In genomic region chr6:116389357-116389756, GRCh38 we compare ENCODE assay signal across 22 cellular contexts. TPM values are rescaled to one million over a fixed set of nuclear protein-coding genes. Genes with fewer than 3 reads are reported as not detected.
DNase-seq lines count a peak whose midpoint lies in the region; ATAC-seq and TF ChIP-seq lines count a peak whose summit lies in the region.
"Had no signal": no experiment of that assay in that cellular context is flagged by ENCODE, and none has a peak within 500 bp of the region (broad histone marks: within the 10 kb centered on the region; RNA-seq: fewer than 3 reads in every experiment).

No MANE protein-coding gene starts in this region.

- H4K20me1 ChIP-seq in PC-9 (ENCODE audit: insufficient read depth) = no peaks in the 10 kb centered on the region

- H3K27ac ChIP-seq in PC-9 = no peak overlapping the region
- H3K27ac ChIP-seq: brain microvascular endothelial cell, SJCRH30 had no signal

- no peaks in the 10 kb centered on the region for H3K27me3 ChIP-seq in PC-9 (ENCODE audit: insufficient read depth, low read depth)
- H3K27me3 ChIP-seq: brain microvascular endothelial cell, SJCRH30 had no signal

- no peaks in the 10 kb centered on the region for H3K9me3 ChIP-seq in T-helper 17 cell (ENCODE audit: control insufficient read depth, low read length, poor library complexity, severe bottlenecking)
- peaks cover 3% of the 10 kb centered on the region; the same call in 1 of the 2 replicates for H3K9me3 ChIP-seq in PC-9 (ENCODE audit: insufficient read depth, low read depth)
- H3K9me3 ChIP-seq: SJCRH30 had no signal

- peaks cover 37% of the 10 kb centered on the region for H3K4me1 ChIP-seq in PC-9 (replicated peaks; ENCODE audit: insufficient read depth)

- no TSS peak for BruUV-seq in PC-9 (replicated peaks; lab: Mats Ljungman, UMichigan)

- DNase-seq in natural killer cell treated with Interleukin-12 subunit alpha and Interleukin-12 subunit beta and Interleukin-15 and Interleukin-18, amount 100 ng/mL, for 72 hours (ENCODE audit: low spot score) = no peak
- DNase-seq in natural killer cell (no peak), T-helper 17 cell (no peak), hepatic stellate cell (ENCODE audit: low spot score) (peak; percentile 10), PC-9 (no peak), NCI-H446 (lab: John Stamatoyannopoulos, UW) (no peak), iPS-NIHi7 (ENCODE audit: extremely low spot score) (no peak), NCI-H748 treated with DMSO at 0.1 percent for 48 hours (lab: John Stamatoyannopoulos, UW) (no peak)
- DNase-seq: activated CD4-positive, CD25-positive, alpha-beta regulatory T cell treated with anti-CD3 and anti-CD28 coated beads, Interleukin-2, amount 50 U/mL, for 72 hours; brain microvascular endothelial cell; CD4-positive, CD25-positive, alpha-beta regulatory T cell; foreskin fibroblast; hypothalamus; Karpas-422; mesendoderm; NCI-H1092; NCI-H526; T-helper 2 cell had no signal

- H3K9me2 ChIP-seq in PC-9 (ENCODE audit: insufficient read depth) = no peaks in the 10 kb centered on the region

- no peak overlapping the region for H3K4me3 ChIP-seq in PC-9
- H3K4me3 ChIP-seq: SJCRH30 had no signal

- TF ChIP-seq CTCF in natural killer cell (IDR thresholded peaks at IDR 0.05) = no peak
- no peak for TF ChIP-seq CTCF in PC-9 (conservative IDR thresholded peaks at IDR 0.05)

- H3K79me2 ChIP-seq in PC-9 (ENCODE audit: low read depth) = peaks cover 13% of the 10 kb centered on the region; the same call in 1 of the 2 replicates

- H3K4me3 Mint-ChIP-seq in natural killer cell treated with Interleukin-12 subunit alpha and Interleukin-12 subunit beta and Interleukin-15 and Interleukin-18, amount 100 ng/mL, for 72 hours = peak overlapping the region; percentile 13
- no peak overlapping the region for H3K4me3 Mint-ChIP-seq in natural killer cell
- H3K4me3 Mint-ChIP-seq in T-helper 17 cell = no peak overlapping the region
- H3K4me3 Mint-ChIP-seq: nephron had no signal

- no peak for ATAC-seq in natural killer cell treated with Interleukin-12 subunit alpha and Interleukin-12 subunit beta and Interleukin-15 and Interleukin-18, amount 100 ng/mL, for 72 hours
- ATAC-seq in natural killer cell = no peak
- ATAC-seq in T-helper 17 cell = no peak
- ATAC-seq: activated naive CD4-positive, alpha-beta T cell treated with anti-CD3 and anti-CD28 coated beads, Interleukin-2, amount 50 U/mL, for 72 hours had no signal

- H3K27me3 Mint-ChIP-seq in natural killer cell treated with Interleukin-12 subunit alpha and Interleukin-12 subunit beta and Interleukin-15 and Interleukin-18, amount 100 ng/mL, for 72 hours = peaks cover 0 to 7% of the 10 kb centered on the region in 2 donors
- H3K27me3 Mint-ChIP-seq in natural killer cell (ENCODE audit: low read depth in 2 of 2) = peaks cover 0 to 2% of the 10 kb centered on the region in 2 donors
- H3K27me3 Mint-ChIP-seq in T-helper 17 cell = no peaks in the 10 kb centered on the region
- H3K27me3 Mint-ChIP-seq: CD4-positive, CD25-positive, alpha-beta regulatory T cell; progenitor cell of endocrine pancreas had no signal

- peaks cover 30% of the 10 kb centered on the region for H3F3A ChIP-seq in PC-9 (ENCODE audit: insufficient read depth, low read depth)

- CTCF ChIA-PET in PC-9 (lab: Charles Lee) = no interaction called here

- H3K36me3 ChIP-seq in PC-9 (ENCODE audit: low read depth) = peaks cover 4% of the 10 kb centered on the region; the same call in 1 of the 2 replicates
- H3K36me3 ChIP-seq: brain microvascular endothelial cell, SJCRH30 had no signal

- H2AFZ ChIP-seq in PC-9 = no peak overlapping the region

- POLR2A ChIA-PET in PC-9 (lab: Charles Lee; ENCODE audit: unreplicated experiment) = no interaction called here

- H3K4me1 Mint-ChIP-seq in natural killer cell treated with Interleukin-12 subunit alpha and Interleukin-12 subunit beta and Interleukin-15 and Interleukin-18, amount 100 ng/mL, for 72 hours (ENCODE audit: low read depth in 2 of 2) = peaks cover 47 to 62% of the 10 kb centered on the region in 2 donors
- H3K4me1 Mint-ChIP-seq in natural killer cell (peaks cover 18 to 22% of the 10 kb centered on the region in 2 donors), T-helper 17 cell (peaks cover 35% of the 10 kb centered on the region)

- no peaks in the 10 kb centered on the region for H3K9me3 Mint-ChIP-seq in natural killer cell treated with Interleukin-12 subunit alpha and Interleukin-12 subunit beta and Interleukin-15 and Interleukin-18, amount 100 ng/mL, for 72 hours
- no peaks in the 10 kb centered on the region for H3K9me3 Mint-ChIP-seq in natural killer cell
- H3K9me3 Mint-ChIP-seq: activated naive CD4-positive, alpha-beta T cell treated with anti-CD3 and anti-CD28 coated beads, Interleukin-2, amount 50 U/mL, for 72 hours; CD4-positive, CD25-positive, alpha-beta regulatory T cell; nephron had no signal

- H3K36me3 Mint-ChIP-seq in natural killer cell treated with Interleukin-12 subunit alpha and Interleukin-12 subunit beta and Interleukin-15 and Interleukin-18, amount 100 ng/mL, for 72 hours = peaks cover 5% of the 10 kb centered on the region
- H3K36me3 Mint-ChIP-seq in natural killer cell (no peaks in the 10 kb centered on the region), T-helper 17 cell (ENCODE audit: low read depth) (no peaks in the 10 kb centered on the region)
- H3K36me3 Mint-ChIP-seq: activated naive CD4-positive, alpha-beta T cell treated with anti-CD3 and anti-CD28 coated beads, Interleukin-2, amount 50 U/mL, for 72 hours; CD4-positive, CD25-positive, alpha-beta regulatory T cell had no signal

- H3K27ac Mint-ChIP-seq in natural killer cell treated with Interleukin-12 subunit alpha and Interleukin-12 subunit beta and Interleukin-15 and Interleukin-18, amount 100 ng/mL, for 72 hours = peak overlapping the region; percentile 16 to 21
- peak overlapping the region in 1 of 2 donors; percentile 44 for H3K27ac Mint-ChIP-seq in natural killer cell
- H3K27ac Mint-ChIP-seq in T-helper 17 cell = peak overlapping the region; percentile 92
- H3K27ac Mint-ChIP-seq: activated naive CD4-positive, alpha-beta T cell treated with anti-CD3 and anti-CD28 coated beads, Interleukin-2, amount 50 U/mL, for 72 hours; progenitor cell of endocrine pancreas had no signal

- H3K4me2 ChIP-seq in PC-9 = no peak overlapping the region

- intact Hi-C loops in natural killer cell (cut with micrococcal nuclease) (no loop called here), PC-9 (cut with micrococcal nuclease; ENCODE audit: unreplicated experiment) (no loop called here)

RNA-seq across cellular contexts. Expression of gene DSE, which starts 18.6 kb away (rescaled TPM):
- 10 to 100 TPM; 21.9 to 25.9 TPM for total RNA-seq in natural killer cell treated with Interleukin-12 subunit alpha and Interleukin-12 subunit beta and Interleukin-15 and Interleukin-18, amount 100 ng/mL, for 72 hours
- total RNA-seq in natural killer cell = 1 to 10 TPM; 7.4 to 9.6 (median 7.6) TPM
- 10 to 100 TPM; 19.2 to 32.3 TPM for total RNA-seq in T-helper 17 cell
- 28.5 and 43.3 TPM in 2 replicates for total RNA-seq in PC-9 (2021)
